23 cellular contexts compared by ENCODE assay signal in genomic region chr4:54497947-54498346, GRCh38.
"Had no signal": no experiment of that assay in that cellular context is flagged by ENCODE, and none has a peak within 500 bp of the region (broad histone marks: within the 10 kb centered on the region; RNA-seq: fewer than 3 reads in every experiment).

No MANE protein-coding gene starts in this region.

- H3K36me3 ChIP-seq: esophagus squamous epithelium, heart right ventricle, ovary, stomach, thyroid gland, upper lobe of right lung, WERI-Rb-1 had no signal

- H3K27me3 ChIP-seq: esophagus squamous epithelium, heart right ventricle, ovary, stomach, thyroid gland, upper lobe of right lung had no signal

- ATAC-seq: activated CD4-positive, CD25-positive, alpha-beta regulatory T cell treated with anti-CD3 and anti-CD28 coated beads, Interleukin-2, amount 50 U/mL, for 24 hours; left ventricle myocardium superior; sciatic nerve; stimulated activated effector memory CD8-positive, alpha-beta T cell treated with anti-CD3 and anti-CD28 coated beads, Interleukin-12 subunit alpha, Interleukin-12 subunit beta, amount 100 ng/mL, for 72 hours; upper lobe of right lung had no signal

- DNase-seq: activated CD4-positive, alpha-beta T cell treated with anti-CD3 and anti-CD28 coated beads for 48 hours; activated CD4-positive, alpha-beta T cell treated with anti-CD3 and anti-CD28 coated beads, Interleukin-2, amount 50 U/mL, for 48 hours; activated CD8-positive, alpha-beta memory T cell treated with anti-CD3 and anti-CD28 coated beads for 24 hours; activated effector memory CD4-positive, alpha-beta T cell treated with anti-CD3 and anti-CD28 coated beads, Interleukin-2, amount 50 U/mL, for 16 hours; activated naive CD4-positive, alpha-beta T cell treated with anti-CD3 and anti-CD28 coated beads, Interleukin-2, amount 10 ng/mL, durations not matched to agents 7 days and 5 days; activated naive CD8-positive, alpha-beta T cell treated with anti-CD3 and anti-CD28 coated beads, Interleukin-2, amount 10 ng/mL, durations not matched to agents 7 days and 5 days; activated T-cell treated with anti-CD3 and anti-CD28 coated beads, Interleukin-2, amount 50 U/mL, for 1 hour; amygdala; dermis blood vessel endothelial cell; effector CD4-positive, alpha-beta T cell; esophagus squamous epithelium; heart right ventricle; left ventricle myocardium superior; ovary; stimulated activated CD4-positive, alpha-beta T cell treated with anti-CD3 and anti-CD28 coated beads, Interleukin-4, amount 100 ng/mL, for 24 hours; stomach; thyroid gland; upper lobe of right lung; WERI-Rb-1 had no signal

- H3K4me1 ChIP-seq: heart right ventricle, stomach, thyroid gland, upper lobe of right lung had no signal

- H3K9me3 ChIP-seq: esophagus squamous epithelium, heart right ventricle, ovary, stomach, thyroid gland, upper lobe of right lung had no signal

- H3K27ac ChIP-seq: esophagus squamous epithelium, heart right ventricle, ovary, skin epidermis, stomach, thyroid gland, upper lobe of right lung, WERI-Rb-1 had no signal

- H3K4me3 ChIP-seq: esophagus squamous epithelium, heart right ventricle, ovary, skin epidermis, stomach, thyroid gland, upper lobe of right lung had no signal
